Comparison of ENCODE assay signal across 18 cellular contexts in genomic region chr9:110980261-110980660, GRCh38. TPM values are rescaled to one million over a fixed set of nuclear protein-coding genes. Genes with fewer than 3 reads are reported as not detected.
DNase-seq lines count a peak whose midpoint lies in the region; ATAC-seq and TF ChIP-seq lines count a peak whose summit lies in the region.
"Had no signal": no experiment of that assay in that cellular context is flagged by ENCODE, and none has a peak within 500 bp of the region (broad histone marks: within the 10 kb centered on the region; RNA-seq: fewer than 3 reads in every experiment).

No MANE protein-coding gene starts in this region.

- CTCF ChIA-PET in OCI-LY7 (lab: Charles Lee; ENCODE audit: unreplicated experiment) = no interaction called here

- no peaks in the 10 kb centered on the region for H3K27me3 ChIP-seq in mesenchymal stem cell (ENCODE audit: control insufficient read depth in 1 of 2, insufficient read depth in 1 of 2, low read length in 2 of 2)

- H3K9me2 ChIP-seq in OCI-LY7 (ENCODE audit: insufficient read depth, low read length) = no peaks in the 10 kb centered on the region

- H3K27ac ChIP-seq in SK-N-MC (peak overlapping the region; percentile 100), mesenchymal stem cell (ENCODE audit: low read length, poor library complexity, severe bottlenecking) (no peak overlapping the region), OCI-LY7 (ENCODE audit: low read depth, low read length, poor library complexity, severe bottlenecking) (no peak overlapping the region)
- H3K27ac ChIP-seq: BLaER1 treated with 17β-estradiol and CSF1 and Interleukin-3, amounts not matched to agents 10 nM and 100 nM had no signal

- no peak overlapping the region for H2BK15ac ChIP-seq in mesenchymal stem cell (ENCODE audit: low read depth, poor library complexity, severe bottlenecking)

- H2AFZ ChIP-seq in mesenchymal stem cell (ENCODE audit: low read depth, low read length) (no peak overlapping the region), OCI-LY7 (ENCODE audit: low read length) (no peak overlapping the region)

- no peaks in the 10 kb centered on the region for H4K20me1 ChIP-seq in OCI-LY7 (ENCODE audit: insufficient read depth, low read length)
- H4K20me1 ChIP-seq: BLaER1 treated with 17β-estradiol and CSF1 and Interleukin-3, amounts not matched to agents 10 nM and 100 nM had no signal

- H3K9ac ChIP-seq in SK-N-MC (ENCODE audit: insufficient read length) (peak overlapping the region; percentile 52), mesenchymal stem cell (ENCODE audit: low read length) (no peak overlapping the region)
- H3K9ac ChIP-seq: BLaER1 treated with 17β-estradiol and CSF1 and Interleukin-3, amounts not matched to agents 10 nM and 100 nM had no signal

- no peak overlapping the region for H3K4ac ChIP-seq in mesenchymal stem cell (ENCODE audit: low read depth in 1 of 2, low read length in 2 of 2)

- peaks cover 2% of the 10 kb centered on the region for H3K79me1 ChIP-seq in mesenchymal stem cell (replicated peaks; ENCODE audit: low read length, poor library complexity, severe bottlenecking)

- H3K4me3 ChIP-seq in SK-N-MC = peak overlapping the region; percentile 5
- H3K4me3 ChIP-seq in mesenchymal stem cell (ENCODE audit: insufficient read depth in 1 of 2, low read depth in 1 of 2, low read length in 2 of 2) = no peak overlapping the region
- no peak overlapping the region for H3K4me3 ChIP-seq in OCI-LY7 (ENCODE audit: low read depth, low read length, poor library complexity, severe bottlenecking)
- H3K4me3 ChIP-seq: BLaER1 treated with 17β-estradiol and CSF1 and Interleukin-3, amounts not matched to agents 10 nM and 100 nM had no signal

- intact Hi-C loops in OCI-LY7 (cut with micrococcal nuclease; ENCODE audit: unreplicated experiment) = no loop called here
- intact Hi-C loops in left cardiac atrium (cut with DNase I) = no loop called here

- no peak for TF ChIP-seq CTCF in OCI-LY7 (conservative IDR thresholded peaks at IDR 0.05; ENCODE audit: low read length)

- H4K8ac ChIP-seq in mesenchymal stem cell (ENCODE audit: low read length) = peak overlapping the region; percentile 7

- H3K36me3 ChIP-seq in SK-N-MC (ENCODE audit: insufficient read depth, low read length) (peaks cover 5% of the 10 kb centered on the region; the same call in 1 of the 2 replicates), mesenchymal stem cell (ENCODE audit: control insufficient read depth in 1 of 2, insufficient read depth in 2 of 2, low read depth in 1 of 2, low read length in 2 of 2) (peaks cover 0 to 11% of the 10 kb centered on the region in 2 experiments), OCI-LY7 (ENCODE audit: insufficient read depth, low read length) (no peaks in the 10 kb centered on the region)
- H3K36me3 ChIP-seq: BLaER1 treated with 17β-estradiol and CSF1 and Interleukin-3, amounts not matched to agents 10 nM and 100 nM had no signal

- no peak overlapping the region for H3K23ac ChIP-seq in mesenchymal stem cell (ENCODE audit: low read length in 2 of 2)

- H3K9me3 ChIP-seq in SK-N-MC (ENCODE audit: low read depth, low read length) (no peaks in the 10 kb centered on the region), mesenchymal stem cell (ENCODE audit: control insufficient read depth, low read length) (no peaks in the 10 kb centered on the region), OCI-LY7 (ENCODE audit: low read length) (no peaks in the 10 kb centered on the region)

- peak; percentile 19 for DNase-seq in EH (ENCODE audit: low read depth)
- DNase-seq in SK-N-MC (ENCODE audit: low read depth, low spot score) = no peak
- peak; percentile 30 for DNase-seq in mesenchymal stem cell
- no peak for DNase-seq in MV-4-11 (lab: John Stamatoyannopoulos, UW)
- DNase-seq in OCI-LY7 (ENCODE audit: low spot score) = no peak
- no peak for DNase-seq in left cardiac atrium
- DNase-seq in activated naive CD4-positive, alpha-beta T cell treated with Interleukin-2 at 50 U/mL for 16 hours = no peak
- DNase-seq: CD8-positive, alpha-beta memory T cell; NCI-H1694; NCI-H2081; NCI-H2171 treated with DMSO at 0.1 percent for 48 hours; NCI-H446; NCI-H526; NK-92 treated with Interleukin-12 subunit alpha and Interleukin-12 subunit beta, amount 100 ng/mL, for 24 hours; T-cell had no signal

- POLR2A ChIA-PET in OCI-LY7 (lab: Charles Lee) = no interaction called here

- H3K4me2 ChIP-seq in mesenchymal stem cell (ENCODE audit: low read length, poor library complexity, severe bottlenecking) (no peak overlapping the region), OCI-LY7 (ENCODE audit: low read length) (no peak overlapping the region)
- H3K4me2 ChIP-seq: BLaER1 treated with 17β-estradiol and CSF1 and Interleukin-3, amounts not matched to agents 10 nM and 100 nM had no signal

- no peaks in the 10 kb centered on the region for H3K79me2 ChIP-seq in OCI-LY7 (ENCODE audit: insufficient read depth, low read depth, low read length)

- no peak overlapping the region for H2BK5ac ChIP-seq in mesenchymal stem cell (ENCODE audit: low read depth, low read length, poor library complexity, severe bottlenecking)

- H3K18ac ChIP-seq in mesenchymal stem cell (ENCODE audit: low read depth in 1 of 2, low read length in 2 of 2) = no peak overlapping the region

- WGBS in mesenchymal stem cell = 13% methylated on average over 3 of the region's 3 CpGs

- H3K4me1 ChIP-seq in mesenchymal stem cell (ENCODE audit: control insufficient read depth, insufficient read depth, low read depth, low read length) (peaks cover 3% of the 10 kb centered on the region), OCI-LY7 (ENCODE audit: insufficient read depth, low read length, poor library complexity, severe bottlenecking) (no peaks in the 10 kb centered on the region)

- no peak overlapping the region for H2BK12ac ChIP-seq in mesenchymal stem cell (ENCODE audit: low read length in 2 of 2)

- ATAC-seq in left cardiac atrium = no peak
- ATAC-seq: Panc1, T-cell had no signal

- H2BK120ac ChIP-seq in mesenchymal stem cell (ENCODE audit: low read depth, low read length) = no peak overlapping the region

- no peak overlapping the region for H3K14ac ChIP-seq in mesenchymal stem cell (ENCODE audit: low read length in 2 of 2)

- no peak overlapping the region for H2AK5ac ChIP-seq in mesenchymal stem cell (ENCODE audit: low read length, severe bottlenecking)

- no peak overlapping the region for H4K91ac ChIP-seq in mesenchymal stem cell (ENCODE audit: low read length)

- BruUV-seq in OCI-LY7 (replicated peaks; lab: Mats Ljungman, UMichigan) = no TSS peak

RNA-seq across cellular contexts. Expression of gene LPAR1, which starts 58.0 kb away (rescaled TPM):
- polyA plus RNA-seq in mesenchymal stem cell (2013, experiment 1 of 2) = 55.2 TPM
- polyA plus RNA-seq in mesenchymal stem cell (2013, experiment 2 of 2) = 59.0 TPM
- not detected in 2 replicates for total RNA-seq in OCI-LY7 (2014; rRNA removed; shearing (Covaris generic))
- total RNA-seq in OCI-LY7 (2022) (not detected in 2 replicates), left cardiac atrium (10 to 100 TPM; 27.2 to 27.3 TPM)
- total RNA-seq: CD8-positive, alpha-beta memory T cell had no signal
- polyA plus RNA-seq: CD8-positive, alpha-beta memory T cell; IgD-negative memory B cell had no signal

Comparison
In these comparisons a context has a peak if more than half of its experiments do, and no peak if none do; other contexts are left out.
1. DNase-seq: peak in EH (single experiment) and mesenchymal stem cell (single experiment); none in SK-N-MC (single experiment), MV-4-11 (single experiment), OCI-LY7 (single experiment), left cardiac atrium (single experiment) and activated naive CD4-positive, alpha-beta T cell treated with Interleukin-2 at 50 U/mL for 16 hours (single experiment).
2. RNA of gene LPAR1, which starts 58.0 kb away (total RNA-seq): 27.2 to 27.3 TPM in left cardiac atrium; not detected in OCI-LY7; every median in the first group is over 10 times any median in the second.